Comparison of ENCODE assay signal across 22 cellular contexts in the genomic region with DNA sequence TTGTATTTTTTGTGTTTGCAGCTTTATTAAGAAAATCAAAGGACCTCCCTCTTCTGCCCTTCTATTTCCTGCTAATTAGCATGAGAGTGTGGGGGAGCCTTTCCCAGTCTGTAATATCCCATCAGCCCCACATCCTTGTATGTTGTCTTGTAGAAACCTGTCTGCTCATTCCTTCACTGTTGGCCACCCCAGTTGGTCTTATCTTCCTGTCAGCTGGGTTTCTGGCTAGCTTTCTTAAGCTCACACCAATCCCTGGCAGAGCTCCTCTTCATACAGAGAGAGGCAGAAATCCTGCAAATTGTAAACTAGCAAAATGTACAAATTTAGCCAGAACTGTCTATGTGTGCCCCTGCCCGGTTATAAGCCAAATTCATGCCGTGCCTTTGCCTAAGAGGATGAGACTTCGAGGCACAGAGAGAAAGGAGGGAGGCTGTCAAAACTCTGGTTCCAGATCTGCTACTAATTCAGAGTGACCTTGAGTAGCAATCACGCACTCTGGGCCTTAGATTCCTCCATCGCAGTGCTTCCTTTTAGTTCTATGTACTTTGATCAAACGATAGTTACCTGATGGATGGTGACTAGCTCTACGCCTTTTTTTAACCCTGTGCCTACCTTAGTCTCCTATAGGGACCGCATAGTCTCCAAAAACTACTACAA.
A peak's percentile ranks its signal among the peaks of the same experiment; 100 is the strongest.
DNase-seq lines count a peak whose midpoint lies in the region; ATAC-seq and TF ChIP-seq lines count a peak whose summit lies in the region.
"Had no signal": no experiment of that assay in that cellular context is flagged by ENCODE, and none has a peak within 500 bp of the region (broad histone marks: within the 10 kb centered on the region; RNA-seq: fewer than 3 reads in every experiment).

No MANE protein-coding gene starts in this region.

- intact Hi-C loops in Right ventricle myocardium inferior (cut with DNase I) = no loop called here
- intact Hi-C loops in cardiac septum (cut with DNase I) = no loop called here
- intact Hi-C loops in heart left ventricle (cut with DNase I) = no loop called here

- H3K27ac ChIP-seq in heart left ventricle (peak overlapping the region in 9 of 12 donors; percentile 3 to 63 (median 41)), mesodermal cell (ENCODE audit: low read depth, low read length, severe bottlenecking) (peak overlapping the region; percentile 67)
- H3K27ac ChIP-seq: psoas muscle, tibial nerve had no signal

- H3K4me3 ChIP-seq in heart left ventricle = no peak overlapping the region
- H3K4me3 ChIP-seq in mesodermal cell (ENCODE audit: extremely low read depth, insufficient read depth, low read length, poor library complexity, severe bottlenecking) = no peak overlapping the region
- H3K4me3 ChIP-seq: psoas muscle, tibial nerve had no signal

- DNase-seq in Right ventricle myocardium inferior (ENCODE audit: missing footprints) = no peak
- no peak for DNase-seq in cardiac septum (ENCODE audit: low spot score)
- no peak for DNase-seq in heart left ventricle
- DNase-seq in NCI-H187 treated with DMSO at 0.1 percent for 48 hours (lab: John Stamatoyannopoulos, UW) = no peak
- no peak for DNase-seq in D341Med (ENCODE audit: low spot score)
- no peak for DNase-seq in NCI-H1930 (lab: John Stamatoyannopoulos, UW)
- DNase-seq: activated CD4-positive, alpha-beta T cell treated with anti-CD3 and anti-CD28 coated beads, Interleukin-2, amount 50 U/mL, for 4 hours; activated CD8-positive, alpha-beta memory T cell treated with anti-CD3 and anti-CD28 coated beads, Interleukin-2, amount 50 U/mL, for 4 hours; BE2C; DND-41; GOT3; KBM-7; left colon; NCI-H146; NCI-H2171 treated with DMSO at 0.1 percent for 48 hours; NCI-H526 treated with DMSO at 0.1 percent for 48 hours; psoas muscle; stimulated activated CD4-positive, alpha-beta T cell treated with anti-CD3 and anti-CD28 coated beads, Interleukin-4, amount 100 ng/mL, for 24 hours had no signal

- no peaks in the 10 kb centered on the region for H3K27me3 ChIP-seq in heart left ventricle
- H3K27me3 ChIP-seq: BE2C, tibial nerve had no signal

- H3K36me3 ChIP-seq in heart left ventricle = peaks cover 0 to 11% (median 0%) of the 10 kb centered on the region in 9 donors
- H3K36me3 ChIP-seq in mesodermal cell (ENCODE audit: control insufficient read depth, insufficient read depth, low read length) = no peaks in the 10 kb centered on the region
- H3K36me3 ChIP-seq: BE2C had no signal

- TF ChIP-seq CTCF in heart left ventricle (IDR thresholded peaks at IDR 0.05) = no peak

- WGBS in heart left ventricle, 4 donors = 47 to 58% (median 53%) methylated on average over 8 of the region's 8 CpGs
- WGBS in mesodermal cell (ENCODE audit: insufficient coverage in 2 of 2), 2 experiments = 95 to 97% methylated on average over 8 of the region's 8 CpGs

- TF ChIP-seq POLR2A in heart left ventricle (IDR thresholded peaks at IDR 0.05) = no peak

- ATAC-seq in Right ventricle myocardium inferior (peak; percentile 35), heart left ventricle (peak; percentile 50 to 63 (median 62)), HG02840 (IDR thresholded peaks at IDR 0.05; ENCODE audit: low FRiP score, unreplicated experiment) (no peak)
- ATAC-seq: activated T-helper 17 cell treated with anti-CD3 and anti-CD28 coated beads, Interleukin-2, amount 50 U/mL, for 72 hours; left colon; psoas muscle had no signal

- H3K4me1 ChIP-seq in heart left ventricle (peaks cover 0 to 35% (median 13%) of the 10 kb centered on the region in 12 donors), mesodermal cell (ENCODE audit: control insufficient read depth, insufficient read depth, low read length, poor library complexity, severe bottlenecking) (peaks cover 7% of the 10 kb centered on the region)
- H3K4me1 ChIP-seq: BE2C had no signal

- H3K9me3 ChIP-seq in heart left ventricle (no peaks in the 10 kb centered on the region), mesodermal cell (ENCODE audit: control insufficient read depth, low read length) (no peaks in the 10 kb centered on the region)
- H3K9me3 ChIP-seq: BE2C, psoas muscle, tibial nerve had no signal
